In the genomic region with DNA sequence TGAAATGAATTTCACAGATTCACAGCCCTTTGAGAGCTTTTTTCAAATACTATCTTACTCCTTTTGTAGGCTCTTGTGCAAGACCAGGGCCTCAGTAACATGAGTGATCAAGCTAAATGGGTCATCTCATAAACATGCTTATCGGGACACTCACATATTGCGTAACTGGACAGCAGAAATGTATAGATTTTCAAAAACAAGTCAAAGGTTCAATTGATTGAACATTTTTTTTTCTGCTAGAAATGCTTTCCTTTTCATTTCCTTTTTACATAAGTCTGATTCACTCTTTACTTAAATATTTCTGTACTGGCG, we compare ENCODE assay signal across 1 cellular context.
TF ChIP-seq lines count a peak whose summit lies in the region.

No MANE protein-coding gene starts in this region.

TF ChIP-seq in HepG2, 621 proteins besides CTCF, POLR2A, EP300 and RAD21 (continued from another document and continues in another):
- TF ChIP-seq, protein P1, sequence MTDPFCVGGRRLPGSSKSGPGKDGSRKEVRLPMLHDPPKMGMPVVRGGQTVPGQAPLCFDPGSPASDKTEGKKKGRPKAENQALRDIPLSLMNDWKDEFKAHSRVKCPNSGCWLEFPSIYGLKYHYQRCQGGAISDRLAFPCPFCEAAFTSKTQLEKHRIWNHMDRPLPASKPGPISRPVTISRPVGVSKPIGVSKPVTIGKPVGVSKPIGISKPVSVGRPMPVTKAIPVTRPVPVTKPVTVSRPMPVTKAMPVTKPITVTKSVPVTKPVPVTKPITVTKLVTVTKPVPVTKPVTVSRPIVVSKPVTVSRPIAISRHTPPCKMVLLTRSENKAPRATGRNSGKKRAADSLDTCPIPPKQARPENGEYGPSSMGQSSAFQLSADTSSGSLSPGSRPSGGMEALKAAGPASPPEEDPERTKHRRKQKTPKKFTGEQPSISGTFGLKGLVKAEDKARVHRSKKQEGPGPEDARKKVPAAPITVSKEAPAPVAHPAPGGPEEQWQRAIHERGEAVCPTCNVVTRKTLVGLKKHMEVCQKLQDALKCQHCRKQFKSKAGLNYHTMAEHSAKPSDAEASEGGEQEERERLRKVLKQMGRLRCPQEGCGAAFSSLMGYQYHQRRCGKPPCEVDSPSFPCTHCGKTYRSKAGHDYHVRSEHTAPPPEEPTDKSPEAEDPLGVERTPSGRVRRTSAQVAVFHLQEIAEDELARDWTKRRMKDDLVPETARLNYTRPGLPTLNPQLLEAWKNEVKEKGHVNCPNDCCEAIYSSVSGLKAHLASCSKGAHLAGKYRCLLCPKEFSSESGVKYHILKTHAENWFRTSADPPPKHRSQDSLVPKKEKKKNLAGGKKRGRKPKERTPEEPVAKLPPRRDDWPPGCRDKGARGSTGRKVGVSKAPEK (CRISPR knock-in tag; IDR thresholded peaks at IDR 0.05; ENCODE audit: borderline replicate concordance) = peak; percentile 80; the same call in 1 of the 2 replicates
- peak; percentile 81 for TF ChIP-seq ZFP1 (CRISPR knock-in tag; IDR thresholded peaks at IDR 0.05)
- TF ChIP-seq TCF7 (IDR thresholded peaks at IDR 0.05; ENCODE audit: low read depth) = peak; percentile 83
- TF ChIP-seq MXD1 (CRISPR knock-in tag; IDR thresholded peaks at IDR 0.05) = no peak
- no peak for TF ChIP-seq ZNF263 (CRISPR knock-in tag; IDR thresholded peaks at IDR 0.05)
- no peak for TF ChIP-seq FLYWCH1 (CRISPR knock-in tag; IDR thresholded peaks at IDR 0.05)
- TF ChIP-seq ZNF530 (CRISPR knock-in tag; IDR thresholded peaks at IDR 0.05; ENCODE audit: low read depth) = no peak
- TF ChIP-seq JDP2 (CRISPR knock-in tag; IDR thresholded peaks at IDR 0.05; ENCODE audit: borderline replicate concordance) = no peak
- no peak for TF ChIP-seq KAT7 (CRISPR knock-in tag; IDR thresholded peaks at IDR 0.05; ENCODE audit: borderline replicate concordance)
- 0 out of 2 replicates have a peak, but pooled peaks have one; percentile 37 for TF ChIP-seq ZNF24 (IDR thresholded peaks at IDR 0.05)
- TF ChIP-seq TARDBP (CRISPR knock-in tag; IDR thresholded peaks at IDR 0.05) = peak; percentile 86; the same call in 1 of the 2 replicates
- no peak for TF ChIP-seq ZHX1 (CRISPR knock-in tag; IDR thresholded peaks at IDR 0.05; ENCODE audit: low read depth)
- no peak for TF ChIP-seq RNF2 (conservative IDR thresholded peaks at IDR 0.05; ENCODE audit: low read depth)
- no peak for TF ChIP-seq ZNF282 (IDR thresholded peaks at IDR 0.05; ENCODE audit: partially characterized antibody)
- TF ChIP-seq SMAD9 (CRISPR knock-in tag; IDR thresholded peaks at IDR 0.05) = no peak
- no peak for TF ChIP-seq PRDM10 (CRISPR knock-in tag; IDR thresholded peaks at IDR 0.05; ENCODE audit: low read depth)
- TF ChIP-seq ZNF543 (CRISPR knock-in tag; IDR thresholded peaks at IDR 0.05) = peak; percentile 69; the same call in 1 of the 2 replicates
- TF ChIP-seq TBL1XR1 (IDR thresholded peaks at IDR 0.05; ENCODE audit: borderline replicate concordance, low read length, partially characterized antibody) = no peak
- no peak for TF ChIP-seq UBTF (CRISPR knock-in tag; IDR thresholded peaks at IDR 0.05)
- TF ChIP-seq ZBTB43 (CRISPR knock-in tag; conservative IDR thresholded peaks at IDR 0.05) = no peak; the same call in 1 of the 2 replicates
- no peak for TF ChIP-seq ATM (IDR thresholded peaks at IDR 0.05; ENCODE audit: borderline replicate concordance)
- TF ChIP-seq ZMYM4 (CRISPR knock-in tag; IDR thresholded peaks at IDR 0.05) = peak; percentile 79
- TF ChIP-seq CENPX (CRISPR knock-in tag; IDR thresholded peaks at IDR 0.05) = no peak
- TF ChIP-seq, protein P2, sequence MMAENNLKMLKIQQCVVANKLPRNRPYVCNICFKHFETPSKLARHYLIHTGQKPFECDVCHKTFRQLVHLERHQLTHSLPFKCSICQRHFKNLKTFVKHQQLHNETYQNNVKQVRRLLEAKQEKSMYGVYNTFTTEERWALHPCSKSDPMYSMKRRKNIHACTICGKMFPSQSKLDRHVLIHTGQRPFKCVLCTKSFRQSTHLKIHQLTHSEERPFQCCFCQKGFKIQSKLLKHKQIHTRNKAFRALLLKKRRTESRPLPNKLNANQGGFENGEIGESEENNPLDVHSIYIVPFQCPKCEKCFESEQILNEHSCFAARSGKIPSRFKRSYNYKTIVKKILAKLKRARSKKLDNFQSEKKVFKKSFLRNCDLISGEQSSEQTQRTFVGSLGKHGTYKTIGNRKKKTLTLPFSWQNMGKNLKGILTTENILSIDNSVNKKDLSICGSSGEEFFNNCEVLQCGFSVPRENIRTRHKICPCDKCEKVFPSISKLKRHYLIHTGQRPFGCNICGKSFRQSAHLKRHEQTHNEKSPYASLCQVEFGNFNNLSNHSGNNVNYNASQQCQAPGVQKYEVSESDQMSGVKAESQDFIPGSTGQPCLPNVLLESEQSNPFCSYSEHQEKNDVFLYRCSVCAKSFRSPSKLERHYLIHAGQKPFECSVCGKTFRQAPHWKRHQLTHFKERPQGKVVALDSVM (CRISPR knock-in tag; IDR thresholded peaks at IDR 0.05) = no peak
- no peak for TF ChIP-seq NFKBIZ (CRISPR knock-in tag; IDR thresholded peaks at IDR 0.05)
- no peak; the same call in 1 of the 2 replicates for TF ChIP-seq ZNF3 (CRISPR knock-in tag; IDR thresholded peaks at IDR 0.05)
- TF ChIP-seq ZBTB1 (CRISPR knock-in tag; IDR thresholded peaks at IDR 0.05; ENCODE audit: borderline replicate concordance) = no peak
- TF ChIP-seq ZNF790 (CRISPR knock-in tag; IDR thresholded peaks at IDR 0.05; ENCODE audit: borderline replicate concordance) = no peak; the same call in 1 of the 2 replicates
- TF ChIP-seq SNAPC5 (CRISPR knock-in tag; IDR thresholded peaks at IDR 0.05; ENCODE audit: borderline replicate concordance) = no peak
- TF ChIP-seq HHEX (CRISPR knock-in tag; IDR thresholded peaks at IDR 0.05) = peak; percentile 63; the same call in 1 of the 2 replicates
- no peak for TF ChIP-seq ZNF496 (CRISPR knock-in tag; IDR thresholded peaks at IDR 0.05; ENCODE audit: insufficient replicate concordance)
- no peak for TF ChIP-seq NFYB (CRISPR knock-in tag; IDR thresholded peaks at IDR 0.05)
- TF ChIP-seq ZNF331 (CRISPR knock-in tag; IDR thresholded peaks at IDR 0.05) = peak; percentile 90
- no peak for TF ChIP-seq MAF1 (CRISPR knock-in tag; IDR thresholded peaks at IDR 0.05; ENCODE audit: borderline replicate concordance)
- no peak for TF ChIP-seq NCOA5 (CRISPR knock-in tag; IDR thresholded peaks at IDR 0.05)
- no peak for TF ChIP-seq ZBTB46 (CRISPR knock-in tag; IDR thresholded peaks at IDR 0.05; ENCODE audit: borderline replicate concordance)
- no peak for TF ChIP-seq TAF15 (IDR thresholded peaks at IDR 0.05; ENCODE audit: low read depth, low read length, poor library complexity, severe bottlenecking)
- TF ChIP-seq NR3C1 (CRISPR knock-in tag; IDR thresholded peaks at IDR 0.05) = no peak
- no peak for TF ChIP-seq GZF1 (CRISPR knock-in tag; IDR thresholded peaks at IDR 0.05)
